In genomic region chr19:49677232-49677881, GRCh38 we compare ENCODE assay signal across 1 cellular context.
TF ChIP-seq lines count a peak whose summit lies in the region.

TSS of gene PRMT1 (plus strand) at chr19:49677271. CDS start at chr19:49677281, 10 bp downstream.

TF ChIP-seq in HEK293, 187 proteins besides CTCF, POLR2A, EP300 and RAD21 (continued from another document and continues in another):
- TF ChIP-seq PRDM2 (tag by site-specific recombination; IDR thresholded peaks at IDR 0.05; ENCODE audit: borderline replicate concordance) (no peak), ZBTB17 (tag by site-specific recombination; IDR thresholded peaks at IDR 0.05) (peak; percentile 7; the same call in 1 of the 2 replicates), SALL2 (tag by site-specific recombination; IDR thresholded peaks at IDR 0.05; ENCODE audit: borderline replicate concordance) (no peak), ZEB2 (tag by site-specific recombination; IDR thresholded peaks at IDR 0.05) (peak; percentile 51; the same call in 1 of the 2 replicates), GFI1B (tag by site-specific recombination; IDR thresholded peaks at IDR 0.05) (no peak), ZBTB10 (tag by site-specific recombination; IDR thresholded peaks at IDR 0.05) (peak; percentile 98), ZNF654 (tag by site-specific recombination; IDR thresholded peaks at IDR 0.05; ENCODE audit: low read depth) (no peak), ZNF23 (tag by site-specific recombination; IDR thresholded peaks at IDR 0.05; ENCODE audit: borderline replicate concordance) (no peak), ZNF138 (tag by site-specific recombination; IDR thresholded peaks at IDR 0.05; ENCODE audit: borderline replicate concordance) (no peak), ZNF114 (tag by site-specific recombination; IDR thresholded peaks at IDR 0.05) (no peak), ZBTB49 (tag by site-specific recombination; IDR thresholded peaks at IDR 0.05; ENCODE audit: low read depth) (no peak), ZNF768 (tag by site-specific recombination; IDR thresholded peaks at IDR 0.05) (no peak), ZNF391 (tag by site-specific recombination; IDR thresholded peaks at IDR 0.05; ENCODE audit: borderline replicate concordance, low read depth) (no peak; the same call in 1 of the 2 replicates), ZNF677 (tag by site-specific recombination; IDR thresholded peaks at IDR 0.05) (no peak), ZNF148 (tag by site-specific recombination; IDR thresholded peaks at IDR 0.05; ENCODE audit: borderline replicate concordance) (no peak), ZFP69B (tag by site-specific recombination; IDR thresholded peaks at IDR 0.05) (peak; percentile 76; the same call in 1 of the 2 replicates), ZNF423 (tag by site-specific recombination; IDR thresholded peaks at IDR 0.05) (peak; percentile 98), YY2 (tag by site-specific recombination; IDR thresholded peaks at IDR 0.05) (peak; percentile 97), ZNF600 (tag by site-specific recombination; IDR thresholded peaks at IDR 0.05) (no peak), ZNF701 (tag by site-specific recombination; IDR thresholded peaks at IDR 0.05) (no peak), PRDM1 (tag by site-specific recombination; IDR thresholded peaks at IDR 0.05) (no peak), ZNF416 (tag by site-specific recombination; IDR thresholded peaks at IDR 0.05) (no peak), ZSCAN18 (tag by site-specific recombination; IDR thresholded peaks at IDR 0.05) (0 out of 2 replicates have a peak, but pooled peaks have one; percentile 44), ZNF214 (tag by site-specific recombination; IDR thresholded peaks at IDR 0.05; ENCODE audit: borderline replicate concordance) (no peak), PRDM6 (tag by site-specific recombination; IDR thresholded peaks at IDR 0.05) (no peak), ZNF292 (tag by site-specific recombination; IDR thresholded peaks at IDR 0.05; ENCODE audit: borderline replicate concordance, low read depth) (no peak), ZNF174 (tag by site-specific recombination; IDR thresholded peaks at IDR 0.05) (no peak), ZNF837 (tag by site-specific recombination; IDR thresholded peaks at IDR 0.05) (no peak), ZNF658 (tag by site-specific recombination; IDR thresholded peaks at IDR 0.05) (no peak), WT1 (tag by site-specific recombination; IDR thresholded peaks at IDR 0.05) (peak; percentile 55; the same call in 1 of the 2 replicates), ZNF560 (tag by site-specific recombination; IDR thresholded peaks at IDR 0.05; ENCODE audit: borderline replicate concordance) (no peak), SCRT1 (tag by site-specific recombination; IDR thresholded peaks at IDR 0.05; ENCODE audit: borderline replicate concordance) (no peak), ZNF19 (tag by site-specific recombination; IDR thresholded peaks at IDR 0.05; ENCODE audit: low read depth) (no peak)
- TF ChIP-seq, protein P1, sequence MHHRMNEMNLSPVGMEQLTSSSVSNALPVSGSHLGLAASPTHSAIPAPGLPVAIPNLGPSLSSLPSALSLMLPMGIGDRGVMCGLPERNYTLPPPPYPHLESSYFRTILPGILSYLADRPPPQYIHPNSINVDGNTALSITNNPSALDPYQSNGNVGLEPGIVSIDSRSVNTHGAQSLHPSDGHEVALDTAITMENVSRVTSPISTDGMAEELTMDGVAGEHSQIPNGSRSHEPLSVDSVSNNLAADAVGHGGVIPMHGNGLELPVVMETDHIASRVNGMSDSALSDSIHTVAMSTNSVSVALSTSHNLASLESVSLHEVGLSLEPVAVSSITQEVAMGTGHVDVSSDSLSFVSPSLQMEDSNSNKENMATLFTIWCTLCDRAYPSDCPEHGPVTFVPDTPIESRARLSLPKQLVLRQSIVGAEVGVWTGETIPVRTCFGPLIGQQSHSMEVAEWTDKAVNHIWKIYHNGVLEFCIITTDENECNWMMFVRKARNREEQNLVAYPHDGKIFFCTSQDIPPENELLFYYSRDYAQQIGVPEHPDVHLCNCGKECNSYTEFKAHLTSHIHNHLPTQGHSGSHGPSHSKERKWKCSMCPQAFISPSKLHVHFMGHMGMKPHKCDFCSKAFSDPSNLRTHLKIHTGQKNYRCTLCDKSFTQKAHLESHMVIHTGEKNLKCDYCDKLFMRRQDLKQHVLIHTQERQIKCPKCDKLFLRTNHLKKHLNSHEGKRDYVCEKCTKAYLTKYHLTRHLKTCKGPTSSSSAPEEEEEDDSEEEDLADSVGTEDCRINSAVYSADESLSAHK (tag by site-specific recombination; IDR thresholded peaks at IDR 0.05) = no peak; the same call in 1 of the 2 replicates
- TF ChIP-seq, protein P2, sequence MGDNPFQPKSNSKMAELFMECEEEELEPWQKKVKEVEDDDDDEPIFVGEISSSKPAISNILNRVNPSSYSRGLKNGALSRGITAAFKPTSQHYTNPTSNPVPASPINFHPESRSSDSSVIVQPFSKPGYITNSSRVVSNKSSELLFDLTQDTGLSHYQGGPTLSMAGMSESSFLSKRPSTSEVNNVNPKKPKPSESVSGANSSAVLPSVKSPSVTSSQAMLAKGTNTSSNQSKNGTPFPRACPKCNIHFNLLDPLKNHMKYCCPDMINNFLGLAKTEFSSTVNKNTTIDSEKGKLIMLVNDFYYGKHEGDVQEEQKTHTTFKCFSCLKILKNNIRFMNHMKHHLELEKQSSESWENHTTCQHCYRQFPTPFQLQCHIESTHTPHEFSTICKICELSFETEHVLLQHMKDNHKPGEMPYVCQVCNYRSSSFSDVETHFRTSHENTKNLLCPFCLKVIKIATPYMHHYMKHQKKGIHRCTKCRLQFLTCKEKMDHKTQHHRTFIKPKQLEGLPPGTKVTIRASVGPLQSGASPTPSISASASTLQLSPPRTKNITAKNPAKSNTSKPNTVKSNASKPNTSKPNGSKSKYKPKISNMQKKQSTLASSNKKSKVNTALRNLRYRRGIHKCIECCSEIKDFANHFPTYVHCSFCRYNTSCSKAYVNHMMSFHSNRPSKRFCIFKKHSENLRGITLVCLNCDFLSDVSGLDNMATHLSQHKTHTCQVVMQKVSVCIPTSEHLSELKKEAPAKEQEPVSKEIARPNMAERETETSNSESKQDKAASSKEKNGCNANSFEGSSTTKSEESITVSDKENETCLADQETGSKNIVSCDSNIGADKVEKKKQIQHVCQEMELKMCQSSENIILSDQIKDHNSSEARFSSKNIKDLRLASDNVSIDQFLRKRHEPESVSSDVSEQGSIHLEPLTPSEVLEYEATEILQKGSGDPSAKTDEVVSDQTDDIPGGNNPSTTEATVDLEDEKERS (tag by site-specific recombination; IDR thresholded peaks at IDR 0.05) = peak; percentile 65; the same call in 1 of the 2 replicates
